ENCODE assay signal across 1 cellular context in the genomic region with DNA sequence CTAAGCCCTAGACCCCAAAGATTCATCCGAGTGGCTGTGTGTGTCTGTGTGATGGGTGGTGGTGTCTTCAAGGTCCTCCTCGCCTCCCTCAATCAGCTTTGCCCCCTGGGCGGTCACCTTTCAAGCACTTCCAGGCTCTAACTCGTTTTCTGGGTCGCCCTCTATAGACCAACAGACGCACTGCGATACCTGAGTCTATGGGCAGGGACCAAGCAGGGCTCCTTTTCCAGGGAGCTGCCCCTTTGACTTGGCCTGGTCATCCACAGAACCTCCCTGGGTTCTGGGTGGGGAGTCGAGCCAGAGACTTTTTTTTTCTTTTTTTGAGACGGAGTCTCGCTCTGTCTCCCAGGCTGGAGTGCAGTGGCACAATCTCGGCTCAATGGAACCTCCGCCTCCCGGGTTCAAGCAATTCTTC.
TF ChIP-seq lines count a peak whose summit lies in the region.

No MANE protein-coding gene starts in this region.

TF ChIP-seq in endothelial cell of umbilical vein, 7 proteins besides CTCF, POLR2A, EP300 and RAD21:
- TF ChIP-seq MYC (IDR thresholded peaks at IDR 0.05; ENCODE audit: low read depth, low read length) (no peak), EZH2 (IDR thresholded peaks at IDR 0.05; ENCODE audit: borderline replicate concordance, low read depth, low read length, severe bottlenecking) (no peak), GATA2 (IDR thresholded peaks at IDR 0.05; ENCODE audit: insufficient read depth, insufficient read length, low read depth, low read length) (no peak), JUN (IDR thresholded peaks at IDR 0.05; ENCODE audit: borderline replicate concordance, insufficient read depth, insufficient read length, low read depth) (no peak), POLR2AphosphoS5 (IDR thresholded peaks at IDR 0.05; ENCODE audit: insufficient read depth, low read depth, low read length) (no peak), FOS (IDR thresholded peaks at IDR 0.05; ENCODE audit: borderline replicate concordance, insufficient read depth, low read length) (no peak)
- TF ChIP-seq, protein P1, sequence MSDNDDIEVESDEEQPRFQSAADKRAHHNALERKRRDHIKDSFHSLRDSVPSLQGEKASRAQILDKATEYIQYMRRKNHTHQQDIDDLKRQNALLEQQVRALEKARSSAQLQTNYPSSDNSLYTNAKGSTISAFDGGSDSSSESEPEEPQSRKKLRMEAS (IDR thresholded peaks at IDR 0.05; ENCODE audit: insufficient read depth, insufficient read length), result no peak
